In the genomic region with DNA sequence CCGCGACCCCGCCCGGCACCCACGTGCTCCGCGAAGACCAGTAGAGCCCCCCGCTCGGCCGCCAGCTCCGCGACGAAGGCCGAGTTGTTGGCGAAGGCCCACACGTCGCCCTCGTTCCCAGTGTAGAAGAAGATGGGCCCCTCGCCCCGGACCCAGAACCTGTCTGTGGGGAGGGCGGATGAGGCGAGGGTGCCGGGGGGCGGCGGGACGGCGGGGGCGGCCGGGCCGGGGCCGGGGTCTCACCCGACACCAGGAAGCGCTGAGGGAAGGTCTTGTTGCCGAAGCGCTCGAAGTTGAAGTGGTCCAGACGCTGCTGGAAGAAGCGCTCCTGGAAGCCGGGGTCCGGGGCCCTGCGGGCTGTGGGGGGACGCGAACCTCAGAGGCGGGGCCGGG, we compare ENCODE assay signal across 1 cellular context.
TF ChIP-seq lines count a peak whose summit lies in the region.

No MANE protein-coding gene starts in this region.

TF ChIP-seq in GM23338, 12 proteins besides CTCF, POLR2A, EP300 and RAD21:
- TF ChIP-seq EZH2 (IDR thresholded peaks at IDR 0.05; ENCODE audit: low read depth, unreplicated experiment) (peak; percentile 76), STAT1 (IDR thresholded peaks at IDR 0.05; ENCODE audit: unreplicated experiment) (no peak)
